Comparison of ENCODE assay signal across 8 cellular contexts in the genomic region with DNA sequence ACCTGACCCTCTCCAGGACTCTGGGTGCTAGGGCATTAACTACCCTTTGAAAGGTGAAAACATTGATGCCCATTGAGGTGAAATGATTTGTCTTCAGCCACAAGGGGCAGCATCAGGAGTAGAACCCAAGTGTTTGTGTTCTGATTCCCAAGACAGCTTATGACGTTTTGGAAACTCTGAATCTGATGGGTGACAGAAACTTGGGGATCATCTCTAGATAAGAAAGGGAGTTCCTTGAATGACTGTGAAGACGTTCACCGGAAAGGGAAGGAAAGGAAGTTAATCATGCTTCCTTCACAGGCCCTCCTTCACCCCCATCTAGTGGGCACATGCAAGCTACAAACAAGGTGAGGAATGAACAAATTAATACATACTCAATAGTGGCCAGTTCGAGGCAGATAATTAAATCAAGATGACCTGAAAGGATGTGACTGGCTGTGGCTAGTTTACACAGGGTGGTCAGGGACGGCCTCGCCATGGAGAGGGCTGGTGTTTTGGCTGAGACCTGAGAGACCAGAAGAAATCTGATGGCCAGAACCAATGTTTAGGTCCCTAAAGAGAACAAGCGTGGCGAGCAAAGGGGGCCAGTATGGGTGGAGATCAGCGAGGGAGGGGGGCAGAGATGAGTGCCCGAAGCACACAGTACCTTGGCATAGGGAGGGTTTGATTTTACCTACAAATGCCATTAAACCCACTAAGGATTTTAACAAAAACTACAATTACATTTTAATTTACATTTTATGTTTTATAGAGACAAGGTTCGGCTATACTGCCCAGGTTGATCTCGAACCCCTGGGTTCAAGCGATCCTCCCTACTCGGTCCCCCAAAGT. TPM values are rescaled to one million over a fixed set of nuclear protein-coding genes. Genes with fewer than 3 reads are reported as not detected.
DNase-seq lines count a peak whose midpoint lies in the region; ATAC-seq, FAIRE-seq and TF ChIP-seq lines count a peak whose summit lies in the region.

No MANE protein-coding gene starts in this region.

- intact Hi-C loops in natural killer cell (cut with micrococcal nuclease) = loop anchor here (1.0 to 2.0 kb wide), 2 partner anchors 42 to 87 kb away; no protein-coding TSS in a partner anchor

- 35 to 48% methylated on average over 14 of the region's 14 CpGs for WGBS in esophagus, 2 donors

- ATAC-seq in natural killer cell (peak in 1 of 3 donors; percentile 5), HG03432 (IDR thresholded peaks at IDR 0.05; ENCODE audit: unreplicated experiment) (no peak)

- DNase-seq in A172 (ENCODE audit: low spot score) = peak; percentile 86
- peak; percentile 29 for DNase-seq in GM12892 (ENCODE audit: insufficient read length)
- DNase-seq in NCI-H748 treated with DMSO at 0.1 percent for 48 hours (lab: John Stamatoyannopoulos, UW) = peak; percentile 6
- DNase-seq in activated CD8-positive, alpha-beta memory T cell treated with anti-CD3 and anti-CD28 coated beads for 4 hours (ENCODE audit: low read depth in 2 of 2) = peak; percentile 5 to 35
- DNase-seq in natural killer cell = peak; percentile 17

- H3K4me3 ChIP-seq in esophagus (ENCODE audit: low read depth in 1 of 2, low read length in 2 of 2) (peak overlapping the region; percentile 25 to 64), subcutaneous abdominal adipose tissue (ENCODE audit: low read depth in 1 of 5, low read length in 5 of 5) (peak overlapping the region; percentile 67 to 84 (median 79))

- H3K27ac ChIP-seq in esophagus (ENCODE audit: low read depth in 2 of 2, low read length in 1 of 2) (peak overlapping the region; percentile 86 to 96), subcutaneous abdominal adipose tissue (ENCODE audit: low read depth, low read length) (peak overlapping the region; percentile 88)

- H3K4me1 ChIP-seq in esophagus (ENCODE audit: control insufficient read depth in 2 of 2, insufficient read depth in 2 of 2, low read length in 1 of 2) (peaks cover 0 to 7% of the 10 kb centered on the region in 2 donors), subcutaneous abdominal adipose tissue (ENCODE audit: control insufficient read depth in 5 of 5, insufficient read depth in 5 of 5, low read length in 5 of 5) (peaks cover 3 to 20% (median 16%) of the 10 kb centered on the region in 5 donors)

- peaks cover 0 to 3% of the 10 kb centered on the region in 2 donors for H3K27me3 Mint-ChIP-seq in natural killer cell (ENCODE audit: low read depth in 2 of 2)

- no peaks in the 10 kb centered on the region for H3K9me3 Mint-ChIP-seq in natural killer cell

- H3K36me3 Mint-ChIP-seq in natural killer cell = no peaks in the 10 kb centered on the region

- H3K4me3 Mint-ChIP-seq in natural killer cell = peak overlapping the region; percentile 97

- FAIRE-seq in GM12892 (lab: Jason Lieb, UNC) = peak; percentile 24

- no peak for TF ChIP-seq POLR2A in GM12892 (IDR thresholded peaks at IDR 0.05; ENCODE audit: low read depth, low read length)

- peak overlapping the region; percentile 95 to 96 for H3K27ac Mint-ChIP-seq in natural killer cell

- peak; percentile 56 for TF ChIP-seq CTCF in natural killer cell (IDR thresholded peaks at IDR 0.05)

- no peaks in the 10 kb centered on the region for H3K9me3 ChIP-seq in esophagus (ENCODE audit: control insufficient read depth in 2 of 2, insufficient read depth in 1 of 2, low read depth in 1 of 2, low read length in 1 of 2)
- H3K9me3 ChIP-seq in subcutaneous abdominal adipose tissue (ENCODE audit: control insufficient read depth in 5 of 5, low read length in 5 of 5) = no peaks in the 10 kb centered on the region

- H3K36me3 ChIP-seq in esophagus (ENCODE audit: control insufficient read depth in 2 of 2, insufficient read depth in 2 of 2, low read length in 1 of 2) (no peaks in the 10 kb centered on the region), subcutaneous abdominal adipose tissue (ENCODE audit: control insufficient read depth in 5 of 5, insufficient read depth in 5 of 5, low read length in 5 of 5) (no peaks in the 10 kb centered on the region)

- peaks cover 29 to 36% of the 10 kb centered on the region in 2 donors for H3K4me1 Mint-ChIP-seq in natural killer cell

- no peaks in the 10 kb centered on the region for H3K27me3 ChIP-seq in esophagus (ENCODE audit: control insufficient read depth in 1 of 2, insufficient read depth in 2 of 2, low read length in 2 of 2)
- H3K27me3 ChIP-seq in subcutaneous abdominal adipose tissue (ENCODE audit: control insufficient read depth in 5 of 5, insufficient read depth in 4 of 5, low read length in 5 of 5) = no peaks in the 10 kb centered on the region

- peak overlapping the region; percentile 79 to 93 (median 82) for H3K9ac ChIP-seq in subcutaneous abdominal adipose tissue (ENCODE audit: low read length in 5 of 5)

RNA-seq across cellular contexts. Expression of gene SLC26A2, which starts 0.9 kb away (rescaled TPM):
- 20.0 and 26.3 TPM in 2 replicates for total RNA-seq in A172 (2014; rRNA removed; shearing (Covaris generic))
- polyA plus RNA-seq in GM12892 (2012; ENCODE audit: missing spikeins) = 1.8 TPM
- 1 to 10 TPM; 7.3 to 8.2 TPM for polyA plus RNA-seq in esophagus
- total RNA-seq in natural killer cell = 10 to 100 TPM in 1 of 3 donors, 1 to 10 TPM in 2; 6.2 to 10.9 (median 8.1) TPM

RNA-seq across cellular contexts. Expression of gene PDE6A, which starts 15.0 kb away (rescaled TPM):
- 0.10 and 0.41 TPM in 2 replicates for total RNA-seq in A172 (2014; rRNA removed; shearing (Covaris generic))
- not detected for polyA plus RNA-seq in GM12892 (2012; ENCODE audit: missing spikeins)
- 1 to 10 TPM; 1.0 to 1.5 TPM for polyA plus RNA-seq in esophagus
- total RNA-seq in natural killer cell = not detected

RNA-seq across cellular contexts. Expression of gene TIGD6, which starts 40.8 kb away (rescaled TPM):
- total RNA-seq in A172 (2014; rRNA removed; shearing (Covaris generic)) = 8.1 and 14.3 TPM in 2 replicates
- polyA plus RNA-seq in GM12892 (2012; ENCODE audit: missing spikeins) = 2.6 TPM
- 1 to 10 TPM; 2.1 to 2.5 TPM for polyA plus RNA-seq in esophagus
- total RNA-seq in natural killer cell = 1 to 10 TPM; 1.8 to 3.9 (median 2.5) TPM

RNA-seq across cellular contexts. Expression of gene HMGXB3, which starts 40.9 kb away (rescaled TPM):
- 36.8 and 37.1 TPM in 2 replicates for total RNA-seq in A172 (2014; rRNA removed; shearing (Covaris generic))
- polyA plus RNA-seq in GM12892 (2012; ENCODE audit: missing spikeins) = 24.1 TPM
- 10 to 100 TPM in 1 of 2 donors, 1 to 10 TPM in 1; 9.7 to 13.0 TPM for polyA plus RNA-seq in esophagus
- total RNA-seq in natural killer cell = 10 to 100 TPM; 39.0 to 46.5 (median 45.8) TPM

Comparison
In these comparisons a context has a peak if more than half of its experiments do, and no peak if none do; other contexts are left out.
1. DNase-seq: peak in every context shown above with its lines; median percentile 86 in A172; 29 in GM12892; 20 in activated CD8-positive, alpha-beta memory T cell treated with anti-CD3 and anti-CD28 coated beads for 4 hours; 17 in natural killer cell; 6 in NCI-H748 treated with DMSO at 0.1 percent for 48 hours.